ENCODE assay signal across 17 cellular contexts in genomic region chr11:20278727-20279126, GRCh38.
"Had no signal": no experiment of that assay in that cellular context is flagged by ENCODE, and none has a peak within 500 bp of the region (broad histone marks: within the 10 kb centered on the region; RNA-seq: fewer than 3 reads in every experiment).

No MANE protein-coding gene starts in this region.

- H3K4me1 ChIP-seq: heart left ventricle, left lung, pancreas, thyroid gland, uterus had no signal

- H3K36me3 ChIP-seq: heart left ventricle, left lung, pancreas, thyroid gland, uterus had no signal

- H3K4me3 Mint-ChIP-seq: activated CD8-positive, alpha-beta memory T cell treated with anti-CD3 and anti-CD28 coated beads, Interleukin-2, amount 10 ng/mL, durations not matched to agents 7 days and 5 days; activated naive CD8-positive, alpha-beta T cell; activated T-cell treated with anti-CD3 and anti-CD28 coated beads, Interleukin-2, amount 50 U/mL, for 24 hours had no signal

- DNase-seq: activated CD4-positive, alpha-beta T cell treated with anti-CD3 and anti-CD28 coated beads, Interleukin-2, amount 50 U/mL, for 4 hours; activated CD4-positive, CD25-positive, alpha-beta regulatory T cell treated with anti-CD3 and anti-CD28 coated beads, Interleukin-2, amount 50 U/mL, for 72 hours; activated CD8-positive, alpha-beta memory T cell treated with anti-CD3 and anti-CD28 coated beads, Interleukin-2, amount 10 ng/mL, durations not matched to agents 7 days and 5 days; activated effector memory CD4-positive, alpha-beta T cell treated with anti-CD3 and anti-CD28 coated beads, Interleukin-2, amount 50 U/mL, for 16 hours; activated T-cell treated with anti-CD3 and anti-CD28 coated beads, Interleukin-2, amount 50 U/mL, for 24 hours; aorta; foreskin melanocyte; heart left ventricle; left lung; mesenchymal stem cell; pancreas; stimulated activated CD4-positive, alpha-beta T cell treated with anti-CD3 and anti-CD28 coated beads, Interleukin-4, amount 100 ng/mL, for 4 hours; thyroid gland; uterus had no signal

- H3K9me3 ChIP-seq: pancreas, thyroid gland, uterus had no signal

- H3K27me3 ChIP-seq: left lung, thyroid gland, uterus had no signal

- H3K27ac Mint-ChIP-seq: activated CD8-positive, alpha-beta memory T cell treated with anti-CD3 and anti-CD28 coated beads, Interleukin-2, amount 10 ng/mL, durations not matched to agents 7 days and 5 days; activated naive CD8-positive, alpha-beta T cell; activated T-cell treated with anti-CD3 and anti-CD28 coated beads, Interleukin-2, amount 50 U/mL, for 24 hours had no signal

- ATAC-seq: activated CD8-positive, alpha-beta memory T cell treated with anti-CD3 and anti-CD28 coated beads, Interleukin-2, amount 10 ng/mL, durations not matched to agents 7 days and 5 days; heart left ventricle; left lung; pancreas had no signal

- FAIRE-seq: endothelial cell of umbilical vein, islet of Langerhans, pancreas had no signal

- H3K27ac ChIP-seq: heart left ventricle, left lung, pancreas, thyroid gland, uterus had no signal

- H3K4me3 ChIP-seq: heart left ventricle, left lung, pancreas, thyroid gland, uterus had no signal

- H3K36me3 Mint-ChIP-seq: activated CD8-positive, alpha-beta memory T cell treated with anti-CD3 and anti-CD28 coated beads, Interleukin-2, amount 10 ng/mL, durations not matched to agents 7 days and 5 days; activated naive CD8-positive, alpha-beta T cell had no signal
